Comparison of ENCODE assay signal across 7 cellular contexts in genomic region chr17:38729368-38729885, GRCh38. TPM values are rescaled to one million over a fixed set of nuclear protein-coding genes. Genes with fewer than 3 reads are reported as not detected.
A peak's percentile ranks its signal among the peaks of the same experiment; 100 is the strongest.
DNase-seq lines count a peak whose midpoint lies in the region; ATAC-seq and TF ChIP-seq lines count a peak whose summit lies in the region.

No MANE protein-coding gene starts in this region.

- 22 to 25% (median 23%) methylated on average over 14 of the region's 14 CpGs for WGBS in stomach, 5 donors

- peaks cover 26% of the 10 kb centered on the region for H3K36me3 Mint-ChIP-seq in activated T-helper 1 cell treated with anti-CD3 and anti-CD28 coated beads, Interleukin-12 subunit alpha, Interleukin-12 subunit beta, Interleukin-2, Interleukin-4 antibody, amounts not matched to agents 30 ng/mL and 10 ng/mL and 1 ng/mL, durations not matched to agents 14 hours and 24 hours and 36 hours (ENCODE audit: low read depth)

- H3K9ac ChIP-seq in iPS-20b (ENCODE audit: low read depth, low read length): peak overlapping the region; percentile 56; the same call in 1 of the 2 replicates

- TF ChIP-seq POLR2A in stomach (IDR thresholded peaks at IDR 0.05): no peak

- H3K9me3 ChIP-seq in iPS-20b (ENCODE audit: insufficient read depth, low read depth, low read length) (no peaks in the 10 kb centered on the region), stomach (no peaks in the 10 kb centered on the region)

- H3K27me3 ChIP-seq in iPS-20b (ENCODE audit: insufficient read depth, low read length): peaks cover 21% of the 10 kb centered on the region
- no peaks in the 10 kb centered on the region for H3K27me3 ChIP-seq in stomach

- peak overlapping the region; percentile 94 for H3K27ac Mint-ChIP-seq in activated T-helper 1 cell treated with anti-CD3 and anti-CD28 coated beads, Interleukin-12 subunit alpha, Interleukin-12 subunit beta, Interleukin-2, Interleukin-4 antibody, amounts not matched to agents 30 ng/mL and 10 ng/mL and 1 ng/mL, durations not matched to agents 14 hours and 24 hours and 36 hours

- ATAC-seq in HG03442 (IDR thresholded peaks at IDR 0.05; ENCODE audit: unreplicated experiment) (no peak), GM19035 (IDR thresholded peaks at IDR 0.05; ENCODE audit: unreplicated experiment) (no peak)

- intact Hi-C loops in activated T-helper 1 cell treated with anti-CD3 and anti-CD28 coated beads, Interleukin-12 subunit alpha, Interleukin-12 subunit beta, Interleukin-2, Interleukin-4 antibody, amounts not matched to agents 30 ng/mL and 10 ng/mL and 1 ng/mL, durations not matched to agents 14 hours and 24 hours and 36 hours (cut with micrococcal nuclease): no loop called here
- intact Hi-C loops in stomach (cut with DNase I; ENCODE audit: low total_unique reads): no loop called here

- peak; percentile 35 for DNase-seq in HT-29 (ENCODE audit: low spot score)
- no peak for DNase-seq in activated T-helper 1 cell treated with anti-CD3 and anti-CD28 coated beads, Interleukin-12 subunit alpha, Interleukin-12 subunit beta, Interleukin-2, Interleukin-4 antibody, amounts not matched to agents 30 ng/mL and 10 ng/mL and 1 ng/mL, durations not matched to agents 14 hours and 24 hours and 36 hours (ENCODE audit: low spot score)
- no peak for DNase-seq in stomach
- no peak for DNase-seq in AG20443 (ENCODE audit: low spot score)

- H3K36me3 ChIP-seq in iPS-20b (ENCODE audit: insufficient read depth, low read depth, low read length) (peaks cover 19% of the 10 kb centered on the region), stomach (peaks cover 13 to 34% (median 29%) of the 10 kb centered on the region in 4 donors)

- H3K4me1 ChIP-seq in iPS-20b (ENCODE audit: insufficient read depth, low read length): no peaks in the 10 kb centered on the region
- peaks cover 54 to 89% (median 73%) of the 10 kb centered on the region in 4 donors for H3K4me1 ChIP-seq in stomach

- TF ChIP-seq CTCF in stomach (IDR thresholded peaks at IDR 0.05): no peak

- H3K4me3 ChIP-seq in iPS-20b (ENCODE audit: low read length) (peak overlapping the region; percentile 69), stomach (peak overlapping the region; percentile 83 to 85 (median 84))

- TF ChIP-seq EP300 in stomach (IDR thresholded peaks at IDR 0.05): no peak

- H3K9me3 Mint-ChIP-seq in activated T-helper 1 cell treated with anti-CD3 and anti-CD28 coated beads, Interleukin-12 subunit alpha, Interleukin-12 subunit beta, Interleukin-2, Interleukin-4 antibody, amounts not matched to agents 30 ng/mL and 10 ng/mL and 1 ng/mL, durations not matched to agents 14 hours and 24 hours and 36 hours: no peaks in the 10 kb centered on the region

- H3K27ac ChIP-seq in iPS-20b (ENCODE audit: low read length) (no peak overlapping the region), stomach (peak overlapping the region; percentile 78 to 97 (median 90))

- H3K27me3 Mint-ChIP-seq in activated T-helper 1 cell treated with anti-CD3 and anti-CD28 coated beads, Interleukin-12 subunit alpha, Interleukin-12 subunit beta, Interleukin-2, Interleukin-4 antibody, amounts not matched to agents 30 ng/mL and 10 ng/mL and 1 ng/mL, durations not matched to agents 14 hours and 24 hours and 36 hours (ENCODE audit: insufficient read depth): peaks cover 2% of the 10 kb centered on the region

- H3K4me3 Mint-ChIP-seq in activated T-helper 1 cell treated with anti-CD3 and anti-CD28 coated beads, Interleukin-12 subunit alpha, Interleukin-12 subunit beta, Interleukin-2, Interleukin-4 antibody, amounts not matched to agents 30 ng/mL and 10 ng/mL and 1 ng/mL, durations not matched to agents 14 hours and 24 hours and 36 hours: peak overlapping the region; percentile 79

- peaks cover 76% of the 10 kb centered on the region for H3K4me1 Mint-ChIP-seq in activated T-helper 1 cell treated with anti-CD3 and anti-CD28 coated beads, Interleukin-12 subunit alpha, Interleukin-12 subunit beta, Interleukin-2, Interleukin-4 antibody, amounts not matched to agents 30 ng/mL and 10 ng/mL and 1 ng/mL, durations not matched to agents 14 hours and 24 hours and 36 hours (ENCODE audit: low read depth)

RNA-seq across cellular contexts. Expression of gene CISD3, which starts 0.7 kb away (rescaled TPM):
- total RNA-seq in HT-29 (2014; rRNA removed; shearing (Covaris generic)): 54.0 and 100 TPM in 2 replicates
- 39.2 and 41.4 TPM in 2 replicates for total RNA-seq in activated T-helper 1 cell treated with anti-CD3 and anti-CD28 coated beads, Interleukin-12 subunit alpha, Interleukin-12 subunit beta, Interleukin-2, Interleukin-4 antibody, amounts not matched to agents 30 ng/mL and 10 ng/mL and 1 ng/mL, durations not matched to agents 14 hours and 24 hours and 36 hours
- total RNA-seq in stomach: 10 to 100 TPM in 2 of 5 donors, 1 to 10 TPM in 3; 4.0 to 56.5 (median 7.0) TPM
- polyA plus RNA-seq in stomach: 10 to 100 TPM; 63.4 to 79.9 (median 76.5) TPM

RNA-seq across cellular contexts. Expression of gene PCGF2, which starts 18.7 kb away (rescaled TPM):
- 8.7 and 18.9 TPM in 2 replicates for total RNA-seq in HT-29 (2014; rRNA removed; shearing (Covaris generic))
- 3.7 and 4.6 TPM in 2 replicates for total RNA-seq in activated T-helper 1 cell treated with anti-CD3 and anti-CD28 coated beads, Interleukin-12 subunit alpha, Interleukin-12 subunit beta, Interleukin-2, Interleukin-4 antibody, amounts not matched to agents 30 ng/mL and 10 ng/mL and 1 ng/mL, durations not matched to agents 14 hours and 24 hours and 36 hours
- 10 to 100 TPM in 2 of 5 donors, 1 to 10 TPM in 3; 5.8 to 31.9 (median 6.8) TPM for total RNA-seq in stomach
- 10 to 100 TPM; 34.3 to 62.8 (median 44.1) TPM for polyA plus RNA-seq in stomach

RNA-seq across cellular contexts. Expression of gene PSMB3, which starts 23.1 kb away (rescaled TPM):
- 828 and 837 TPM in 2 replicates for total RNA-seq in HT-29 (2014; rRNA removed; shearing (Covaris generic))
- total RNA-seq in activated T-helper 1 cell treated with anti-CD3 and anti-CD28 coated beads, Interleukin-12 subunit alpha, Interleukin-12 subunit beta, Interleukin-2, Interleukin-4 antibody, amounts not matched to agents 30 ng/mL and 10 ng/mL and 1 ng/mL, durations not matched to agents 14 hours and 24 hours and 36 hours: 349 and 366 TPM in 2 replicates
- total RNA-seq in stomach: 100 to 1,000 TPM in 4 of 5 donors, 10 to 100 TPM in 1; 29.0 to 265 (median 133) TPM
- polyA plus RNA-seq in stomach: 100 to 1,000 TPM; 212 to 281 (median 252) TPM

RNA-seq across cellular contexts. Expression of gene MLLT6, which starts 24.4 kb away (rescaled TPM):
- total RNA-seq in HT-29 (2014; rRNA removed; shearing (Covaris generic)): 219 and 252 TPM in 2 replicates
- total RNA-seq in activated T-helper 1 cell treated with anti-CD3 and anti-CD28 coated beads, Interleukin-12 subunit alpha, Interleukin-12 subunit beta, Interleukin-2, Interleukin-4 antibody, amounts not matched to agents 30 ng/mL and 10 ng/mL and 1 ng/mL, durations not matched to agents 14 hours and 24 hours and 36 hours: 250 and 252 TPM in 2 replicates
- 100 to 1,000 TPM in 2 of 5 donors, 10 to 100 TPM in 3; 33.4 to 312 (median 81.7) TPM for total RNA-seq in stomach
- 10 to 100 TPM; 26.0 to 36.0 (median 30.8) TPM for polyA plus RNA-seq in stomach

RNA-seq across cellular contexts. Expression of gene EPOP, which starts 54.7 kb away (rescaled TPM):
- total RNA-seq in HT-29 (2014; rRNA removed; shearing (Covaris generic)): 11.1 and 13.9 TPM in 2 replicates
- 56.5 and 58.8 TPM in 2 replicates for total RNA-seq in activated T-helper 1 cell treated with anti-CD3 and anti-CD28 coated beads, Interleukin-12 subunit alpha, Interleukin-12 subunit beta, Interleukin-2, Interleukin-4 antibody, amounts not matched to agents 30 ng/mL and 10 ng/mL and 1 ng/mL, durations not matched to agents 14 hours and 24 hours and 36 hours
- total RNA-seq in stomach: under 1 TPM in 4 of 5 donors, not detected in 1; under 0.01 to 0.72 (median 0.57) TPM
- polyA plus RNA-seq in stomach: 1 to 10 TPM in 2 of 3 donors, under 1 TPM in 1; 0.61 to 1.5 (median 1.1) TPM
